ENCODE assay signal across 8 cellular contexts in the genomic region with DNA sequence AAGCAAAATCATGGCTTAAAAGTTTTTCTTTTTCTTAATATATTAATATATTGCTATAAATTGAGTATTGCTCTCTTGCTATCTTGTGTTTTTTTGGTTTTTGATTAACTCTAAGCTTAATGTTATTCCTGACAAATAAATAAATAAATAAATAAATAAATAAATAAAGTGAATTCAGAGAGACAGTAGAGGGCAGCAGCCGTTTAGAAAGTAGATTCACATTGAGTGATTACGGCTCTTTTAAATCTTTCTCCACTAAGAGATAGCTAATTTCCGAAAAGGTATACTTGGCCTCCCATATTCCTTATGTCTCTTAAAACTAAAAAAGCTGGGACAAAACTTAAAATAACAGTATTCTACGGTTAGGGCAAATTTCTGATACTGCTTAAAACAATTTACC. TPM values are rescaled to one million over a fixed set of nuclear protein-coding genes. Genes with fewer than 3 reads are reported as not detected.
DNase-seq lines count a peak whose midpoint lies in the region; ATAC-seq and TF ChIP-seq lines count a peak whose summit lies in the region.

No MANE protein-coding gene starts in this region.

- peaks cover 18% of the 10 kb centered on the region for H3K36me3 Mint-ChIP-seq in Calu3 (ENCODE audit: insufficient read depth, unreplicated experiment)

- DNase-seq in Calu3: no peak
- DNase-seq in M059J (ENCODE audit: low read depth): peak; percentile 35
- DNase-seq in cardiac fibroblast (ENCODE audit: low read depth in 2 of 2): peak; percentile 72 to 74
- DNase-seq in midbrain (lab: John Stamatoyannopoulos, UW): peak; percentile 60
- no peak for DNase-seq in activated CD8-positive, alpha-beta memory T cell treated with anti-CD3 and anti-CD28 coated beads, Interleukin-2, amount 50 U/mL, for 4 hours
- DNase-seq in HAP-1 (ENCODE audit: low spot score in 2 of 2): no peak

- intact Hi-C loops in Calu3 (cut with micrococcal nuclease; ENCODE audit: unreplicated experiment): loop anchor here (5.0 kb wide), 1 partner anchor 330 kb away; no protein-coding TSS in a partner anchor

- H3K4me1 ChIP-seq in HAP-1: no peaks in the 10 kb centered on the region

- peaks cover 10% of the 10 kb centered on the region for H3K36me3 ChIP-seq in HAP-1 (replicated peaks)

- no peaks in the 10 kb centered on the region for H3K9me3 ChIP-seq in HAP-1

- no peaks in the 10 kb centered on the region for H3K27me3 ChIP-seq in HAP-1 (ENCODE audit: low read depth)

- no peaks in the 10 kb centered on the region for H3K9me3 Mint-ChIP-seq in Calu3 (ENCODE audit: low read depth, unreplicated experiment)

- H3K4me1 Mint-ChIP-seq in Calu3 (ENCODE audit: low read depth, unreplicated experiment): no peaks in the 10 kb centered on the region

- in situ Hi-C loops in HAP-1 (cut with MboI; ENCODE audit: low sequenced_read_pairs): no loop called here

- no peak overlapping the region for H3K27ac Mint-ChIP-seq in Calu3 (ENCODE audit: unreplicated experiment)

- TF ChIP-seq CTCF in Calu3 (IDR thresholded peaks at IDR 0.05; ENCODE audit: unreplicated experiment) (peak; percentile 28), cardiac fibroblast (IDR thresholded peaks at IDR 0.05; ENCODE audit: low read depth, low read length) (peak; percentile 29)

- H3K27me3 Mint-ChIP-seq in Calu3 (ENCODE audit: unreplicated experiment): no peaks in the 10 kb centered on the region

- H3K4me3 ChIP-seq in cardiac fibroblast (replicated peaks in 1 of 2; ENCODE audit: low read depth in 2 of 2, low read length in 2 of 2) (no peak overlapping the region), HAP-1 (no peak overlapping the region)

- ATAC-seq in GM18502 (IDR thresholded peaks at IDR 0.05; ENCODE audit: poor library complexity, unreplicated experiment): no peak
- ATAC-seq in HG03095 (IDR thresholded peaks at IDR 0.05; ENCODE audit: unreplicated experiment): no peak

- no TSS peak for BruUV-seq in Calu3 (replicated peaks; lab: Mats Ljungman, UMichigan)

- CTCF ChIA-PET in Calu3 (lab: Charles Lee): interaction anchor here (0.6 to 1.2 kb wide), 4 partner anchors 175 to 346 kb away, joined by 3 to 12 read pairs (median 4); a partner anchor contains a TSS

- H3K4me3 Mint-ChIP-seq in Calu3 (ENCODE audit: low read depth, unreplicated experiment): no peak overlapping the region

RNA-seq across cellular contexts. Expression of a gene that starts 34.3 kb away (rescaled TPM):
- total RNA-seq in Calu3 (2022): 47.2 and 55.3 TPM in 2 replicates
- 44.6 and 60.6 TPM in 2 replicates for total RNA-seq in M059J (2014; rRNA removed; shearing (Covaris generic))

Comparison
In these comparisons a context has a peak if more than half of its experiments do, and no peak if none do; other contexts are left out.
1. DNase-seq: peak in M059J (single experiment), cardiac fibroblast (2 of 2) and midbrain (single experiment); none in Calu3 (single experiment), activated CD8-positive, alpha-beta memory T cell treated with anti-CD3 and anti-CD28 coated beads, Interleukin-2, amount 50 U/mL, for 4 hours (single experiment) and HAP-1 (0 of 2).